In the genomic region with DNA sequence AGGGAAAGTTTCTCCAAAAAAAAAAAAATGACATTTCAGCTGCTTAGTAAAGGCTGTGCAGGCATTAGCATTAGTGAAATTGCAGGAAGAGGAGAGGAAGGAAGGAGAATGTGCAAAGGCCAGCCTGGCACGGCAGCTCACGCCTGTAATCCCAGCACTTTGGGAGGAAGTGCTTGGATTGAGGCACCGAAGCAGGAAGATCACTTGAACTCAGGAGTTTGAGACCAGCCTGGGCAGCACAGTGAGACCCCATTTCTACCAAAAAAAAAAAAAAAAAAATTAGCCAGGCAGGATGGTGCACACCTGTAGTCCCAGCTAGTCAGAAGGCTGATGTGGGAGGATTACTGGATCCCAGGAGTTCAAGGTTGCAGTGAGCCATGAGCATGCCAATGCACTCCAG, we compare ENCODE assay signal across 22 cellular contexts.
"Had no signal": no experiment of that assay in that cellular context is flagged by ENCODE, and none has a peak within 500 bp of the region (broad histone marks: within the 10 kb centered on the region; RNA-seq: fewer than 3 reads in every experiment).

No MANE protein-coding gene starts in this region.

- H3K36me3 Mint-ChIP-seq: activated naive CD4-positive, alpha-beta T cell treated with anti-CD3 and anti-CD28 coated beads, Interleukin-2, amount 10 ng/mL, durations not matched to agents 7 days and 5 days; activated naive CD4-positive, alpha-beta T cell treated with anti-CD3 and anti-CD28 coated beads, Interleukin-2, amount 50 U/mL, for 72 hours had no signal

- H3K4me3 Mint-ChIP-seq: activated B cell treated with CpG ODN at 0.5 μM for 24 hours; activated CD4-positive, alpha-beta memory T cell treated with anti-CD3 and anti-CD28 coated beads, Interleukin-2, amount 10 ng/mL, durations not matched to agents 7 days and 5 days; activated naive CD4-positive, alpha-beta T cell treated with anti-CD3 and anti-CD28 coated beads, Interleukin-2, amount 10 ng/mL, durations not matched to agents 7 days and 5 days; activated naive CD8-positive, alpha-beta T cell treated with anti-CD3 and anti-CD28 coated beads, Interleukin-2, amount 10 ng/mL, durations not matched to agents 7 days and 5 days; activated T-cell treated with anti-CD3 and anti-CD28 coated beads, Interleukin-2, amount 50 U/mL, for 24 hours; activated T-cell treated with anti-CD3 and anti-CD28 coated beads, Interleukin-2, amount 50 U/mL, for 72 hours; brain had no signal

- H3K27ac Mint-ChIP-seq: activated B cell treated with CpG ODN at 0.5 μM for 24 hours; activated CD4-positive, alpha-beta memory T cell treated with anti-CD3 and anti-CD28 coated beads, Interleukin-2, amount 10 ng/mL, durations not matched to agents 7 days and 5 days; activated naive CD4-positive, alpha-beta T cell treated with anti-CD3 and anti-CD28 coated beads, Interleukin-2, amount 10 ng/mL, durations not matched to agents 7 days and 5 days; activated naive CD8-positive, alpha-beta T cell treated with anti-CD3 and anti-CD28 coated beads, Interleukin-2, amount 10 ng/mL, durations not matched to agents 7 days and 5 days; activated T-cell treated with anti-CD3 and anti-CD28 coated beads, Interleukin-2, amount 50 U/mL, for 24 hours; activated T-cell treated with anti-CD3 and anti-CD28 coated beads, Interleukin-2, amount 50 U/mL, for 72 hours; brain had no signal

- ATAC-seq: activated CD4-positive, CD25-positive, alpha-beta regulatory T cell treated with anti-CD3 and anti-CD28 coated beads, Interleukin-2, amount 50 U/mL, for 24 hours; activated naive CD4-positive, alpha-beta T cell treated with anti-CD3 and anti-CD28 coated beads, Interleukin-2, amount 50 U/mL, for 72 hours; activated T-cell treated with anti-CD3 and anti-CD28 coated beads, Interleukin-2, amount 50 U/mL, for 72 hours; gastroesophageal sphincter had no signal

- H3K4me1 Mint-ChIP-seq: activated B cell treated with CpG ODN at 0.5 μM for 24 hours; activated CD4-positive, alpha-beta memory T cell treated with anti-CD3 and anti-CD28 coated beads, Interleukin-2, amount 10 ng/mL, durations not matched to agents 7 days and 5 days; activated naive CD4-positive, alpha-beta T cell treated with anti-CD3 and anti-CD28 coated beads, Interleukin-2, amount 10 ng/mL, durations not matched to agents 7 days and 5 days; brain had no signal

- H3K27me3 Mint-ChIP-seq: activated B cell treated with CpG ODN at 0.5 μM for 24 hours; activated CD4-positive, alpha-beta memory T cell treated with anti-CD3 and anti-CD28 coated beads, Interleukin-2, amount 10 ng/mL, durations not matched to agents 7 days and 5 days; activated naive CD4-positive, alpha-beta T cell treated with anti-CD3 and anti-CD28 coated beads, Interleukin-2, amount 10 ng/mL, durations not matched to agents 7 days and 5 days; activated naive CD8-positive, alpha-beta T cell treated with anti-CD3 and anti-CD28 coated beads, Interleukin-2, amount 10 ng/mL, durations not matched to agents 7 days and 5 days; activated T-cell treated with anti-CD3 and anti-CD28 coated beads, Interleukin-2, amount 50 U/mL, for 24 hours had no signal

- DNase-seq: activated B cell treated with CpG ODN at 0.5 μM for 24 hours; activated CD4-positive, alpha-beta memory T cell treated with anti-CD3 and anti-CD28 coated beads, Interleukin-2, amount 10 ng/mL, durations not matched to agents 7 days and 5 days; activated CD4-positive, alpha-beta T cell treated with anti-CD3 and anti-CD28 coated beads for 48 hours; activated CD8-positive, alpha-beta memory T cell treated with anti-CD3 and anti-CD28 coated beads, Interleukin-2, amount 50 U/mL, for 48 hours; activated gamma-delta T cell; activated naive CD4-positive, alpha-beta T cell; activated naive CD4-positive, alpha-beta T cell treated with anti-CD3 and anti-CD28 coated beads, Interleukin-2, amount 10 ng/mL, durations not matched to agents 7 days and 5 days; activated naive CD8-positive, alpha-beta T cell treated with anti-CD3 and anti-CD28 coated beads, Interleukin-2, amount 10 ng/mL, durations not matched to agents 7 days and 5 days; activated T-cell treated with anti-CD3 and anti-CD28 coated beads for 4 hours; activated T-cell treated with anti-CD3 and anti-CD28 coated beads, Interleukin-2, amount 50 U/mL, for 24 hours; activated T-cell treated with anti-CD3 and anti-CD28 coated beads, Interleukin-2, amount 50 U/mL, for 72 hours; central memory CD4-positive, alpha-beta T cell; cerebellar nuclear complex; colonic mucosa; effector CD8-positive, alpha-beta T cell; esophagus squamous epithelium; foreskin melanocyte; T-helper 2 cell had no signal

- H3K9me3 Mint-ChIP-seq: activated B cell treated with CpG ODN at 0.5 μM for 24 hours; activated CD4-positive, alpha-beta memory T cell treated with anti-CD3 and anti-CD28 coated beads, Interleukin-2, amount 10 ng/mL, durations not matched to agents 7 days and 5 days; activated naive CD4-positive, alpha-beta T cell treated with anti-CD3 and anti-CD28 coated beads, Interleukin-2, amount 10 ng/mL, durations not matched to agents 7 days and 5 days; activated naive CD4-positive, alpha-beta T cell treated with anti-CD3 and anti-CD28 coated beads, Interleukin-2, amount 50 U/mL, for 72 hours; activated naive CD8-positive, alpha-beta T cell treated with anti-CD3 and anti-CD28 coated beads, Interleukin-2, amount 10 ng/mL, durations not matched to agents 7 days and 5 days; activated T-cell treated with anti-CD3 and anti-CD28 coated beads, Interleukin-2, amount 50 U/mL, for 24 hours; activated T-cell treated with anti-CD3 and anti-CD28 coated beads, Interleukin-2, amount 50 U/mL, for 72 hours; brain had no signal
